ENCODE assay signal across 9 cellular contexts in genomic region chr4:105895324-105895608, GRCh38. TPM values are rescaled to one million over a fixed set of nuclear protein-coding genes. Genes with fewer than 3 reads are reported as not detected.
DNase-seq lines count a peak whose midpoint lies in the region; ATAC-seq and TF ChIP-seq lines count a peak whose summit lies in the region.
"Had no signal": no experiment of that assay in that cellular context is flagged by ENCODE, and none has a peak within 500 bp of the region (broad histone marks: within the 10 kb centered on the region; RNA-seq: fewer than 3 reads in every experiment).

A gene with protein sequence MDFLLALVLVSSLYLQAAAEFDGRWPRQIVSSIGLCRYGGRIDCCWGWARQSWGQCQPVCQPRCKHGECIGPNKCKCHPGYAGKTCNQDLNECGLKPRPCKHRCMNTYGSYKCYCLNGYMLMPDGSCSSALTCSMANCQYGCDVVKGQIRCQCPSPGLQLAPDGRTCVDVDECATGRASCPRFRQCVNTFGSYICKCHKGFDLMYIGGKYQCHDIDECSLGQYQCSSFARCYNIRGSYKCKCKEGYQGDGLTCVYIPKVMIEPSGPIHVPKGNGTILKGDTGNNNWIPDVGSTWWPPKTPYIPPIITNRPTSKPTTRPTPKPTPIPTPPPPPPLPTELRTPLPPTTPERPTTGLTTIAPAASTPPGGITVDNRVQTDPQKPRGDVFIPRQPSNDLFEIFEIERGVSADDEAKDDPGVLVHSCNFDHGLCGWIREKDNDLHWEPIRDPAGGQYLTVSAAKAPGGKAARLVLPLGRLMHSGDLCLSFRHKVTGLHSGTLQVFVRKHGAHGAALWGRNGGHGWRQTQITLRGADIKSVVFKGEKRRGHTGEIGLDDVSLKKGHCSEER (plus strand): TSS chr4:105895471. CDS start chr4:105895653, 182 bp downstream.

- no peaks in the 10 kb centered on the region for H3K9me3 ChIP-seq in endodermal cell (ENCODE audit: control insufficient read depth, low read length)
- H3K9me3 ChIP-seq in muscle layer of colon (ENCODE audit: low read length) = no peaks in the 10 kb centered on the region

- 0% methylated on average over 2 to 34 of the region's 34 CpGs for WGBS in endodermal cell (ENCODE audit: insufficient coverage in 1 of 2, insufficient read length in 1 of 2), 2 experiments

- no peaks in the 10 kb centered on the region for H3K9me3 Mint-ChIP-seq in endodermal cell
- H3K9me3 Mint-ChIP-seq: dendritic cell treated with granulocyte-macrophage colony-stimulating factor and Interleukin-4, amounts not matched to agents 40 ng/mL and 50 ng/mL, for 4 days had no signal

- no peaks in the 10 kb centered on the region for H3K36me3 Mint-ChIP-seq in endodermal cell (ENCODE audit: low read depth)

- peak within 1 kb of the TSS; percentile 61 for H3K4me3 Mint-ChIP-seq in endodermal cell
- H3K4me3 Mint-ChIP-seq: dendritic cell treated with granulocyte-macrophage colony-stimulating factor and Interleukin-4, amounts not matched to agents 40 ng/mL and 50 ng/mL, for 4 days had no signal

- H3K4me1 Mint-ChIP-seq in endodermal cell = peaks cover 22% of the 10 kb centered on the region

- no peak within 1 kb of the TSS for H3K27ac Mint-ChIP-seq in endodermal cell
- H3K27ac Mint-ChIP-seq: dendritic cell treated with granulocyte-macrophage colony-stimulating factor and Interleukin-4, amounts not matched to agents 40 ng/mL and 50 ng/mL, for 4 days had no signal

- H3K4me1 ChIP-seq in endodermal cell (ENCODE audit: control insufficient read depth, insufficient read depth, low read length) (peaks cover 4% of the 10 kb centered on the region), muscle layer of colon (ENCODE audit: insufficient read depth, low read length) (no peaks in the 10 kb centered on the region)

- peaks cover 92% of the 10 kb centered on the region for H3K27me3 Mint-ChIP-seq in endodermal cell (ENCODE audit: insufficient read depth)

- H3K27me3 ChIP-seq in endodermal cell (ENCODE audit: control insufficient read depth, insufficient read depth, low read length, poor library complexity, severe bottlenecking) (peaks cover 81% of the 10 kb centered on the region), muscle layer of colon (ENCODE audit: control insufficient read depth in 1 of 2, insufficient read depth in 2 of 2, low read length in 2 of 2) (peaks cover 4 to 26% of the 10 kb centered on the region in 2 donors)

- peak within 1 kb of the TSS; percentile 81 for H3K4me3 ChIP-seq in endodermal cell (ENCODE audit: low read length)
- H3K4me3 ChIP-seq in muscle layer of colon (ENCODE audit: low read depth in 1 of 2, low read length in 2 of 2) = peak within 1 kb of the TSS; percentile 26 to 35

- H3K27ac ChIP-seq in endodermal cell (ENCODE audit: low read depth, low read length) = no peak within 1 kb of the TSS
- H3K27ac ChIP-seq in muscle layer of colon (ENCODE audit: low read depth, low read length) = no peak within 1 kb of the TSS

- H3K9ac ChIP-seq in endodermal cell (ENCODE audit: extremely low read depth, low read length, poor library complexity, severe bottlenecking) (no peak within 1 kb of the TSS), muscle layer of colon (ENCODE audit: low read length) (no peak within 1 kb of the TSS)

- DNase-seq in GM10248 (ENCODE audit: extremely low spot score) (peak; percentile 69), NCI-H146 (lab: John Stamatoyannopoulos, UW) (peak; percentile 82), endodermal cell (peak; percentile 79), dedifferentiated amniotic fluid mesenchymal stem cell (ENCODE audit: extremely low spot score) (no peak), SKM-1 (lab: John Stamatoyannopoulos, UW; ENCODE audit: unreplicated experiment) (no peak), SHP77 (lab: John Stamatoyannopoulos, UW) (no peak)

- POLR2A ChIA-PET in GM10248 (lab: Yijun Ruan, JAX) = no interaction called here

- ATAC-seq in GM21717 (IDR thresholded peaks at IDR 0.05; ENCODE audit: unreplicated experiment) = peak; percentile 32

- TF ChIP-seq CTCF in GM10248 (IDR thresholded peaks at IDR 0.05; ENCODE audit: control extremely low read depth, extremely low read depth, low read depth, missing control alignments) (no peak), endodermal cell (conservative IDR thresholded peaks at IDR 0.05) (no peak)

- CTCF ChIA-PET in GM10248 (lab: Yijun Ruan, JAX) = no interaction called here

- H3K36me3 ChIP-seq in endodermal cell (ENCODE audit: control insufficient read depth, insufficient read depth, low read length) (no peaks in the 10 kb centered on the region), muscle layer of colon (ENCODE audit: insufficient read depth, low read length) (no peaks in the 10 kb centered on the region)

RNA-seq across cellular contexts. Expression of the gene that starts here (rescaled TPM):
- total RNA-seq in endodermal cell = 1 to 10 TPM in 1 of 2 donors, under 1 TPM in 1; 0.88 to 1.6 TPM
- 4.1 TPM for polyA plus RNA-seq in endodermal cell (2013, experiment 1 of 2)
- 3.0 TPM for polyA plus RNA-seq in endodermal cell (2013, experiment 2 of 2)

Comparison
In these comparisons a context has a peak if more than half of its experiments do, and no peak if none do; other contexts are left out.
1. DNase-seq: peak in GM10248 (single experiment), NCI-H146 (single experiment) and endodermal cell (single experiment); none in dedifferentiated amniotic fluid mesenchymal stem cell (single experiment), SKM-1 (single experiment) and SHP77 (0 of 2).